Comparison of ENCODE assay signal across 11 cellular contexts in the genomic region with DNA sequence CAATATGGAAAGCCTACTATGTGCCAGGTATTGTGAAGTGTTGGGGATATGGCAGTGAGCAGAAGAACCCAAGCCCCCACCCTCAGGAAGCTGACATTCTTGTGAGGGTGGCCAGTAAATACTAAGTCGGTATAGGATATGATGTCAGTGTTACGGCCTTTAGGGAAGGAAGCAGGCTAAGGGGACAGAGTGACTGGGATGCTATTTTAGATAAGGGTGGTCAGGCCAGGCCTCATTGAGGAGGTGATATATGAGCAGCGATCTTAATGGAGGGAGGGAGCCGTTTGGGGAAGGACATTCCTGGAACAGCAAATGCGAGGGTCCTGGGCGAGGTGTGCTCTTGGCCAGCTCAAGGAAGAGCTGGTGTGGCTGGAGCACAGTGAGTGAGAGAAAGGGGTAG. TPM values are rescaled to one million over a fixed set of nuclear protein-coding genes. Genes with fewer than 3 reads are reported as not detected.
DNase-seq lines count a peak whose midpoint lies in the region; ATAC-seq and TF ChIP-seq lines count a peak whose summit lies in the region.
"Had no signal": no experiment of that assay in that cellular context is flagged by ENCODE, and none has a peak within 500 bp of the region (broad histone marks: within the 10 kb centered on the region; RNA-seq: fewer than 3 reads in every experiment).

No MANE protein-coding gene starts in this region.

- H3K27ac Mint-ChIP-seq in GM23338: peak overlapping the region; percentile 85; the same call in 1 of the 2 replicates
- H3K27ac Mint-ChIP-seq in activated naive CD8-positive, alpha-beta T cell treated with anti-CD3 and anti-CD28 coated beads, Interleukin-2, amount 10 ng/mL, durations not matched to agents 7 days and 5 days: peak overlapping the region; percentile 70
- H3K27ac Mint-ChIP-seq in natural killer cell treated with Interleukin-12 subunit alpha and Interleukin-12 subunit beta and Interleukin-15 and Interleukin-18, amount 100 ng/mL, for 72 hours: peak overlapping the region; percentile 84 to 86

- DNase-seq in CD1c-positive myeloid dendritic cell (ENCODE audit: extremely low spot score) (peak; percentile 16), GM23338 (ENCODE audit: low spot score) (no peak), NCI-H1694 (lab: John Stamatoyannopoulos, UW) (no peak), adrenal gland (no peak)
- DNase-seq in activated naive CD8-positive, alpha-beta T cell treated with anti-CD3 and anti-CD28 coated beads, Interleukin-2, amount 10 ng/mL, durations not matched to agents 7 days and 5 days: no peak
- no peak for DNase-seq in natural killer cell treated with Interleukin-12 subunit alpha and Interleukin-12 subunit beta and Interleukin-15 and Interleukin-18, amount 100 ng/mL, for 72 hours (ENCODE audit: low spot score)
- DNase-seq: activated effector memory CD4-positive, alpha-beta T cell treated with Interleukin-2 at 50 U/mL for 16 hours; KG1; NCI-H2081 treated with DMSO at 0.1 percent for 48 hours; stimulated activated CD4-positive, alpha-beta T cell treated with anti-CD3 and anti-CD28 coated beads, Interleukin-15, amount 100 ng/mL, for 24 hours had no signal

- H3K4me1 Mint-ChIP-seq in GM23338: peaks cover 15% of the 10 kb centered on the region
- peaks cover 23% of the 10 kb centered on the region for H3K4me1 Mint-ChIP-seq in activated naive CD8-positive, alpha-beta T cell treated with anti-CD3 and anti-CD28 coated beads, Interleukin-2, amount 10 ng/mL, durations not matched to agents 7 days and 5 days
- H3K4me1 Mint-ChIP-seq in natural killer cell treated with Interleukin-12 subunit alpha and Interleukin-12 subunit beta and Interleukin-15 and Interleukin-18, amount 100 ng/mL, for 72 hours (ENCODE audit: low read depth in 2 of 2): peaks cover 23 to 24% of the 10 kb centered on the region in 2 donors

- H3K4me1 ChIP-seq in GM23338 (ENCODE audit: insufficient read depth) (no peaks in the 10 kb centered on the region; the same call in 1 of the 2 replicates), adrenal gland (replicated peaks in 1 of 2) (peaks cover 0 to 15% of the 10 kb centered on the region in 2 donors)

- H3K4me2 ChIP-seq in GM23338: no peak overlapping the region

- no peaks in the 10 kb centered on the region for H3K9me3 ChIP-seq in adrenal gland (replicated peaks in 1 of 3)

- H3K27me3 ChIP-seq in GM23338 (ENCODE audit: insufficient read depth) (no peaks in the 10 kb centered on the region), adrenal gland (no peaks in the 10 kb centered on the region)

- POLR2A ChIA-PET in activated naive CD8-positive, alpha-beta T cell treated with anti-CD3 and anti-CD28 coated beads, Interleukin-2, amount 10 ng/mL, durations not matched to agents 7 days and 5 days (lab: Charles Lee): no interaction called here

- no peak overlapping the region for H3K4me3 ChIP-seq in GM23338
- no peak overlapping the region for H3K4me3 ChIP-seq in adrenal gland

- H3K36me3 Mint-ChIP-seq in GM23338 (ENCODE audit: low read depth): peaks cover 16% of the 10 kb centered on the region
- peaks cover 6% of the 10 kb centered on the region for H3K36me3 Mint-ChIP-seq in activated naive CD8-positive, alpha-beta T cell treated with anti-CD3 and anti-CD28 coated beads, Interleukin-2, amount 10 ng/mL, durations not matched to agents 7 days and 5 days
- H3K36me3 Mint-ChIP-seq in natural killer cell treated with Interleukin-12 subunit alpha and Interleukin-12 subunit beta and Interleukin-15 and Interleukin-18, amount 100 ng/mL, for 72 hours: no peaks in the 10 kb centered on the region

- 52 to 69% (median 65%) methylated on average over 6 of the region's 6 CpGs for WGBS in adrenal gland, 4 donors

- H2AFZ ChIP-seq in GM23338: no peak overlapping the region

- peaks cover 4% of the 10 kb centered on the region for H3K27me3 Mint-ChIP-seq in GM23338 (ENCODE audit: insufficient read depth, low read depth, poor library complexity)
- no peaks in the 10 kb centered on the region for H3K27me3 Mint-ChIP-seq in activated naive CD8-positive, alpha-beta T cell treated with anti-CD3 and anti-CD28 coated beads, Interleukin-2, amount 10 ng/mL, durations not matched to agents 7 days and 5 days
- no peaks in the 10 kb centered on the region for H3K27me3 Mint-ChIP-seq in natural killer cell treated with Interleukin-12 subunit alpha and Interleukin-12 subunit beta and Interleukin-15 and Interleukin-18, amount 100 ng/mL, for 72 hours

- TF ChIP-seq CTCF in GM23338 (conservative IDR thresholded peaks at IDR 0.05; ENCODE audit: low read depth in 2 of 2) (no peak), adrenal gland (IDR thresholded peaks at IDR 0.05) (no peak)

- TF ChIP-seq POLR2A in adrenal gland (IDR thresholded peaks at IDR 0.05): no peak

- peaks cover 11% of the 10 kb centered on the region for H3K79me2 ChIP-seq in GM23338 (replicated peaks; ENCODE audit: insufficient read depth)

- H3K27ac ChIP-seq in GM23338 (ENCODE audit: low read depth) (no peak overlapping the region), adrenal gland (peak overlapping the region in 2 of 5 donors; percentile 59)

- no peaks in the 10 kb centered on the region for H3K9me3 Mint-ChIP-seq in GM23338
- H3K9me3 Mint-ChIP-seq in activated naive CD8-positive, alpha-beta T cell treated with anti-CD3 and anti-CD28 coated beads, Interleukin-2, amount 10 ng/mL, durations not matched to agents 7 days and 5 days: no peaks in the 10 kb centered on the region
- no peaks in the 10 kb centered on the region for H3K9me3 Mint-ChIP-seq in natural killer cell treated with Interleukin-12 subunit alpha and Interleukin-12 subunit beta and Interleukin-15 and Interleukin-18, amount 100 ng/mL, for 72 hours

- intact Hi-C loops in adrenal gland (cut with DNase I): no loop called here

- no peaks in the 10 kb centered on the region for H3K36me3 ChIP-seq in GM23338 (ENCODE audit: insufficient read depth)
- H3K36me3 ChIP-seq in adrenal gland (replicated peaks in 1 of 2): peaks cover 0 to 37% of the 10 kb centered on the region in 2 donors

- no peaks in the 10 kb centered on the region for H3F3A ChIP-seq in GM23338 (replicated peaks; ENCODE audit: low read depth)

- H3K4me3 Mint-ChIP-seq in GM23338: peak overlapping the region; percentile 33; the same call in 1 of the 3 replicates
- H3K4me3 Mint-ChIP-seq in activated naive CD8-positive, alpha-beta T cell treated with anti-CD3 and anti-CD28 coated beads, Interleukin-2, amount 10 ng/mL, durations not matched to agents 7 days and 5 days: peak overlapping the region; percentile 50
- H3K4me3 Mint-ChIP-seq in natural killer cell treated with Interleukin-12 subunit alpha and Interleukin-12 subunit beta and Interleukin-15 and Interleukin-18, amount 100 ng/mL, for 72 hours: peak overlapping the region; percentile 82

- no peak for ATAC-seq in GM23338
- no peak for ATAC-seq in activated naive CD8-positive, alpha-beta T cell treated with anti-CD3 and anti-CD28 coated beads, Interleukin-2, amount 10 ng/mL, durations not matched to agents 7 days and 5 days (ENCODE audit: low read depth)
- ATAC-seq in natural killer cell treated with Interleukin-12 subunit alpha and Interleukin-12 subunit beta and Interleukin-15 and Interleukin-18, amount 100 ng/mL, for 72 hours: no peak
- no peak for ATAC-seq in GM21390 (IDR thresholded peaks at IDR 0.05; ENCODE audit: unreplicated experiment)

- no peaks in the 10 kb centered on the region for H3K9me2 ChIP-seq in GM23338 (ENCODE audit: insufficient read depth)

- no peaks in the 10 kb centered on the region for H4K20me1 ChIP-seq in GM23338 (replicated peaks; ENCODE audit: insufficient read depth)

RNA-seq across cellular contexts. Expression of a gene that starts 2.0 kb away (rescaled TPM):
- 52.1 and 53.4 TPM in 2 replicates for total RNA-seq in GM23338 (2014; rRNA removed; shearing (Covaris generic))
- polyA plus RNA-seq in GM23338 (2016; fragmentation: Nextera tagmentation; extraction: Ambion mirVana) (37.7 and 39.4 TPM in 2 replicates), adrenal gland (100 to 1,000 TPM in 1 of 3 donors, 10 to 100 TPM in 2; 55.4 to 133 (median 56.8) TPM)
- total RNA-seq in activated naive CD8-positive, alpha-beta T cell treated with anti-CD3 and anti-CD28 coated beads, Interleukin-2, amount 10 ng/mL, durations not matched to agents 7 days and 5 days: 10 to 100 TPM; 46.9 to 51.1 TPM
- 100 to 1,000 TPM in 1 of 2 donors, 10 to 100 TPM in 1; 46.7 to 106 TPM for total RNA-seq in natural killer cell treated with Interleukin-12 subunit alpha and Interleukin-12 subunit beta and Interleukin-15 and Interleukin-18, amount 100 ng/mL, for 72 hours
- 100 to 1,000 TPM in 5 of 8 donors, 10 to 100 TPM in 3; 68.8 to 170 (median 137) TPM for total RNA-seq in adrenal gland

RNA-seq across cellular contexts. Expression of a gene that starts 6.5 kb away (rescaled TPM):
- total RNA-seq in GM23338 (2014; rRNA removed; shearing (Covaris generic)): 95.9 and 96.1 TPM in 2 replicates
- polyA plus RNA-seq in GM23338 (2016; fragmentation: Nextera tagmentation; extraction: Ambion mirVana): 48.5 and 49.1 TPM in 2 replicates
- total RNA-seq in activated naive CD8-positive, alpha-beta T cell treated with anti-CD3 and anti-CD28 coated beads, Interleukin-2, amount 10 ng/mL, durations not matched to agents 7 days and 5 days: 100 to 1,000 TPM; 138 to 147 TPM
- 100 to 1,000 TPM; 157 to 187 TPM for total RNA-seq in natural killer cell treated with Interleukin-12 subunit alpha and Interleukin-12 subunit beta and Interleukin-15 and Interleukin-18, amount 100 ng/mL, for 72 hours
- 100 to 1,000 TPM in 7 of 8 donors, 10 to 100 TPM in 1; 85.6 to 142 (median 113) TPM for total RNA-seq in adrenal gland
- 100 to 1,000 TPM; 155 to 287 (median 216) TPM for polyA plus RNA-seq in adrenal gland

RNA-seq across cellular contexts. Expression of a gene that starts 13.4 kb away (rescaled TPM):
- total RNA-seq in GM23338 (2014; rRNA removed; shearing (Covaris generic)): 20.9 and 23.9 TPM in 2 replicates
- 77.6 and 91.3 TPM in 2 replicates for polyA plus RNA-seq in GM23338 (2016; fragmentation: Nextera tagmentation; extraction: Ambion mirVana)
- 10 to 100 TPM; 59.2 to 70.3 TPM for total RNA-seq in activated naive CD8-positive, alpha-beta T cell treated with anti-CD3 and anti-CD28 coated beads, Interleukin-2, amount 10 ng/mL, durations not matched to agents 7 days and 5 days
- total RNA-seq in natural killer cell treated with Interleukin-12 subunit alpha and Interleukin-12 subunit beta and Interleukin-15 and Interleukin-18, amount 100 ng/mL, for 72 hours: 100 to 1,000 TPM in 1 of 2 donors, 10 to 100 TPM in 1; 75.2 to 108 TPM
- total RNA-seq in adrenal gland: 10 to 100 TPM; 25.1 to 74.5 (median 50.0) TPM
- polyA plus RNA-seq in adrenal gland: 100 to 1,000 TPM; 104 to 451 (median 241) TPM

RNA-seq across cellular contexts. Expression of a gene that starts 19.2 kb away (rescaled TPM):
- total RNA-seq in GM23338 (2014; rRNA removed; shearing (Covaris generic)): 36.0 and 43.3 TPM in 2 replicates
- polyA plus RNA-seq in GM23338 (2016; fragmentation: Nextera tagmentation; extraction: Ambion mirVana) (24.1 and 26.1 TPM in 2 replicates), adrenal gland (100 to 1,000 TPM in 2 of 3 donors, 1 to 10 TPM in 1; 8.6 to 142 (median 103) TPM)
- total RNA-seq in activated naive CD8-positive, alpha-beta T cell treated with anti-CD3 and anti-CD28 coated beads, Interleukin-2, amount 10 ng/mL, durations not matched to agents 7 days and 5 days: 10 to 100 TPM; 94.7 to 95.3 TPM
- total RNA-seq in natural killer cell treated with Interleukin-12 subunit alpha and Interleukin-12 subunit beta and Interleukin-15 and Interleukin-18, amount 100 ng/mL, for 72 hours: 10 to 100 TPM; 47.4 to 73.7 TPM
- 10 to 100 TPM; 18.1 to 47.1 (median 26.6) TPM for total RNA-seq in adrenal gland

RNA-seq across cellular contexts. Expression of a gene that starts 21.4 kb away (rescaled TPM):
- 16.0 and 16.1 TPM in 2 replicates for total RNA-seq in GM23338 (2014; rRNA removed; shearing (Covaris generic))
- 3.3 and 4.1 TPM in 2 replicates for polyA plus RNA-seq in GM23338 (2016; fragmentation: Nextera tagmentation; extraction: Ambion mirVana)
- 10 to 100 TPM; 20.5 to 26.2 TPM for total RNA-seq in activated naive CD8-positive, alpha-beta T cell treated with anti-CD3 and anti-CD28 coated beads, Interleukin-2, amount 10 ng/mL, durations not matched to agents 7 days and 5 days
- 10 to 100 TPM; 12.4 to 14.6 TPM for total RNA-seq in natural killer cell treated with Interleukin-12 subunit alpha and Interleukin-12 subunit beta and Interleukin-15 and Interleukin-18, amount 100 ng/mL, for 72 hours
- total RNA-seq in adrenal gland: 100 to 1,000 TPM in 1 of 8 donors, 10 to 100 TPM in 7; 29.4 to 101 (median 55.5) TPM
- 10 to 100 TPM; 17.2 to 48.0 (median 42.7) TPM for polyA plus RNA-seq in adrenal gland
